ENCODE assay signal across 8 cellular contexts in genomic region chr4:129093173-129093974, GRCh38. TPM values are rescaled to one million over a fixed set of nuclear protein-coding genes. Genes with fewer than 3 reads are reported as not detected.
DNase-seq lines count a peak whose midpoint lies in the region; ATAC-seq lines count a peak whose summit lies in the region.

Gene SCLT1 (minus strand): TSS chr4:129093539. CDS start chr4:129093103, 436 bp downstream.

- H3K4me3 ChIP-seq in CD8-positive, alpha-beta memory T cell (ENCODE audit: low read length) = peak within 1 kb of the TSS; percentile 94
- H3K4me3 ChIP-seq in effector memory CD4-positive, alpha-beta T cell (ENCODE audit: insufficient read depth, low read depth, low read length, poor library complexity, severe bottlenecking) = peak within 1 kb of the TSS; percentile 92

- H3K36me3 ChIP-seq in CD8-positive, alpha-beta memory T cell (ENCODE audit: insufficient read depth, low read length) = no peaks in the 10 kb centered on the region
- H3K36me3 ChIP-seq in effector memory CD4-positive, alpha-beta T cell (ENCODE audit: control insufficient read depth, insufficient read depth, low read length) = no peaks in the 10 kb centered on the region

- H3K4me1 ChIP-seq in CD8-positive, alpha-beta memory T cell (ENCODE audit: insufficient read depth, low read length) = peaks cover 41% of the 10 kb centered on the region
- peaks cover 14% of the 10 kb centered on the region for H3K4me1 ChIP-seq in effector memory CD4-positive, alpha-beta T cell (ENCODE audit: control insufficient read depth, insufficient read depth, low read length, poor library complexity, severe bottlenecking)

- H3K4me1 Mint-ChIP-seq in CD8-positive, alpha-beta memory T cell = peaks cover 33 to 40% (median 38%) of the 10 kb centered on the region in 3 donors

- peak; percentile 98 for ATAC-seq in GM19468 (IDR thresholded peaks at IDR 0.05; ENCODE audit: extremely low read depth, unreplicated experiment)

- peak; percentile 93 to 97 (median 94) for DNase-seq in CD8-positive, alpha-beta memory T cell
- DNase-seq in HS-5 (ENCODE audit: low read depth) (peak; percentile 91), lung microvascular endothelial cell (ENCODE audit: low read depth in 2 of 2) (peak; percentile 95 to 99)
- DNase-seq in NK-92 treated with Interleukin-12 subunit alpha and Interleukin-12 subunit beta, amount 100 ng/mL, for 24 hours (lab: John Stamatoyannopoulos, UW) = peak; percentile 92
- peak; percentile 97 for DNase-seq in activated CD8-positive, alpha-beta memory T cell treated with anti-CD3 and anti-CD28 coated beads for 24 hours
- peak; percentile 90 to 95 (median 93) for DNase-seq in effector memory CD4-positive, alpha-beta T cell
- DNase-seq in stimulated activated CD4-positive, alpha-beta T cell treated with anti-CD3 and anti-CD28 coated beads, TNF-alpha, amount 100 ng/mL, for 48 hours (ENCODE audit: low read depth in 3 of 3) = peak; percentile 90 to 95 (median 94)

- H3K27ac Mint-ChIP-seq in CD8-positive, alpha-beta memory T cell = peak within 1 kb of the TSS in 1 of 8 donors; percentile 86

- H3K4me3 Mint-ChIP-seq in CD8-positive, alpha-beta memory T cell = peak within 1 kb of the TSS in 4 of 7 donors; percentile 12 to 33 (median 17)

- H3K36me3 Mint-ChIP-seq in CD8-positive, alpha-beta memory T cell = peaks cover 0 to 4% (median 0%) of the 10 kb centered on the region in 3 donors

- no peaks in the 10 kb centered on the region for H3K27me3 ChIP-seq in CD8-positive, alpha-beta memory T cell (ENCODE audit: insufficient read depth, low read length, poor library complexity, severe bottlenecking)
- no peaks in the 10 kb centered on the region for H3K27me3 ChIP-seq in effector memory CD4-positive, alpha-beta T cell (replicated peaks; ENCODE audit: control insufficient read depth, insufficient read depth, low read length, poor library complexity, severe bottlenecking)

- POLR2A ChIA-PET in CD8-positive, alpha-beta memory T cell (lab: Charles Lee) = interaction anchor here (0.9 to 2.3 kb wide), 6 partner anchors 281 to 1212 kb away, joined by 3 to 13 read pairs (median 4); partner anchors contain the start of genes ABHD18, LARP1B and PLK4

- no peaks in the 10 kb centered on the region for H3K9me3 Mint-ChIP-seq in CD8-positive, alpha-beta memory T cell

- H3K9me3 ChIP-seq in CD8-positive, alpha-beta memory T cell (ENCODE audit: low read length) = no peaks in the 10 kb centered on the region
- H3K9me3 ChIP-seq in effector memory CD4-positive, alpha-beta T cell (ENCODE audit: control insufficient read depth, low read length) = no peaks in the 10 kb centered on the region

- H3K27ac ChIP-seq in CD8-positive, alpha-beta memory T cell (ENCODE audit: low read depth, low read length) = peak within 1 kb of the TSS; percentile 98
- peak within 1 kb of the TSS; percentile 98 for H3K27ac ChIP-seq in effector memory CD4-positive, alpha-beta T cell (ENCODE audit: insufficient read depth, low read length, poor library complexity, severe bottlenecking)

- H3K27me3 Mint-ChIP-seq in CD8-positive, alpha-beta memory T cell = no peaks in the 10 kb centered on the region

- CTCF ChIA-PET in CD8-positive, alpha-beta memory T cell (lab: Charles Lee) = interaction anchor here (0.7 to 2.2 kb wide), 3 partner anchors 12 to 808 kb away, joined by 3 to 7 read pairs (median 4); no protein-coding TSS in a partner anchor

RNA-seq across cellular contexts. Expression of gene SCLT1, which starts in this region (rescaled TPM):
- 10 to 100 TPM; 18.2 to 20.6 TPM for total RNA-seq in CD8-positive, alpha-beta memory T cell
- polyA plus RNA-seq in CD8-positive, alpha-beta memory T cell = 7.7 TPM
- total RNA-seq in lung microvascular endothelial cell = 6.7 and 7.0 TPM in 2 replicates

Comparison
In these comparisons a context has a peak if more than half of its experiments do, and no peak if none do; other contexts are left out.
1. Peak in every context shown above with its lines: DNase-seq, ATAC-seq, H3K4me3 ChIP-seq and H3K27ac ChIP-seq.